17 cellular contexts compared by ENCODE assay signal in the genomic region with DNA sequence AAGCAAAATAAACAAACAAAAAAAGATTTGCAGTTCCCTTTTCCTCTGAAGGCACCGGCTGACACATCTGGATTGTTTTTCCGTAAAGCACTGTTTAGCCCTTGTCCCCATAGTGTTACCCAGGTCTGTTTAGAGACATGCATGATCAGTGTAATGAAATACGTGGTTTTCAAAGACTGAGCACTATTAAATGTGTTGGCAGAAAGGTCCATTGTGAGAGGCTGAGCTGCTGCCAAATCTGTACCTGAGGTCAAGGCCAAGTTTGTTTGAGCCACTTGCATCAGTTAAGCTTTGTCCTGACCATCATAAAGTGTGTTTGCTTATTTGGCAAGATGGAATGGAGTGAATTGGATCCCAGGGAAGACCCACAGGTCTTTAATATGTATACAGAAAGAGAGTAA. TPM values are rescaled to one million over a fixed set of nuclear protein-coding genes. Genes with fewer than 3 reads are reported as not detected.
DNase-seq lines count a peak whose midpoint lies in the region; ATAC-seq, FAIRE-seq and TF ChIP-seq lines count a peak whose summit lies in the region.
"Had no signal": no experiment of that assay in that cellular context is flagged by ENCODE, and none has a peak within 500 bp of the region (broad histone marks: within the 10 kb centered on the region; RNA-seq: fewer than 3 reads in every experiment).

No MANE protein-coding gene starts in this region.

- H3K4me3 ChIP-seq in HepG2 (replicated peaks in 1 of 3; ENCODE audit: insufficient read depth in 1 of 3, low read depth in 2 of 3, low read length in 3 of 3): no peak overlapping the region
- H3K4me3 ChIP-seq in skeletal muscle tissue (ENCODE audit: low read length in 3 of 3): no peak overlapping the region
- H3K4me3 ChIP-seq: BLaER1, cardiac muscle cell had no signal

- H3K27ac ChIP-seq in HepG2 (ENCODE audit: extremely low read length, insufficient read depth, low read length): peak overlapping the region; percentile 40
- peak overlapping the region; percentile 69 for H3K27ac ChIP-seq in skeletal muscle tissue (ENCODE audit: low read depth, low read length)
- H3K27ac ChIP-seq: BLaER1, cardiac muscle cell had no signal

- DNase-seq in HFFc6 (no peak), NCI-H2196 treated with DMSO at 0.1 percent for 48 hours (lab: John Stamatoyannopoulos, UW; ENCODE audit: unreplicated experiment) (peak; percentile 76), HepG2 (ENCODE audit: low spot score) (peak; percentile 70), GM19240 (ENCODE audit: insufficient read length, low spot score) (no peak)
- no peak for DNase-seq in activated CD8-positive, alpha-beta memory T cell treated with anti-CD3 and anti-CD28 coated beads, Interleukin-2, amount 50 U/mL, for 4 hours
- DNase-seq: DMS153; effector memory CD4-positive, alpha-beta T cell; left colon; T-helper 2 cell had no signal

- H3K36me3 Mint-ChIP-seq in HFFc6 (ENCODE audit: low read depth): peaks cover 50% of the 10 kb centered on the region

- no peak overlapping the region for H3K4me3 Mint-ChIP-seq in HFFc6
- H3K4me3 Mint-ChIP-seq: natural killer cell treated with Interleukin-12 subunit alpha and Interleukin-12 subunit beta and Interleukin-15 and Interleukin-18, amount 100 ng/mL, for 72 hours had no signal

- no peak for TF ChIP-seq CTCF in HFFc6 (IDR thresholded peaks at IDR 0.05)
- TF ChIP-seq CTCF in HepG2 (CRISPR knock-in tag; IDR thresholded peaks at IDR 0.05): no peak

- H3K27me3 ChIP-seq in HepG2 (ENCODE audit: control insufficient read depth in 1 of 2, insufficient read depth in 2 of 2, low read length in 2 of 2) (no peaks in the 10 kb centered on the region), skeletal muscle tissue (ENCODE audit: control insufficient read depth in 3 of 3, insufficient read depth in 3 of 3, low read length in 3 of 3) (no peaks in the 10 kb centered on the region)
- H3K27me3 ChIP-seq: BLaER1, cardiac muscle cell had no signal

- TF ChIP-seq POLR2A in HepG2 (IDR thresholded peaks at IDR 0.05; ENCODE audit: insufficient read depth in 1 of 2, low read depth in 2 of 2, low read length in 2 of 2): no peak

- POLR2A ChIA-PET in HepG2 (lab: Yijun Ruan, JAX): interaction anchor here (0.7 to 1.4 kb wide), 3 partner anchors 21 to 32 kb away, joined by 3 to 13 read pairs (median 4); partner anchors contain the start of genes CTR9 and EIF4G2

- no peaks in the 10 kb centered on the region for H3K79me2 ChIP-seq in HepG2 (ENCODE audit: insufficient read depth, low read length)

- intact Hi-C loops in HepG2 (cut with micrococcal nuclease; ENCODE audit: unreplicated experiment): no loop called here

- CTCF ChIA-PET in HepG2 (lab: Yijun Ruan, JAX; ENCODE audit: low intra/inter-chr PET ratio, low total read pairs): no interaction called here

- in situ Hi-C loops in HepG2 (cut with HindIII; ENCODE audit: extremely low pct_ligation_motif_present, low pct_unique_long_range_greater_than_20kb): loop anchor here (10.0 kb wide), 1 partner anchor 1017 kb away; no protein-coding TSS in a partner anchor

- no peaks in the 10 kb centered on the region for H3K9me3 Mint-ChIP-seq in HFFc6
- H3K9me3 Mint-ChIP-seq: activated naive CD4-positive, alpha-beta T cell treated with anti-CD3 and anti-CD28 coated beads, Interleukin-2, amount 50 U/mL, for 72 hours; natural killer cell treated with Interleukin-12 subunit alpha and Interleukin-12 subunit beta and Interleukin-15 and Interleukin-18, amount 100 ng/mL, for 72 hours had no signal

- ATAC-seq in HepG2 (peak; percentile 82), HG03159 (IDR thresholded peaks at IDR 0.05; ENCODE audit: unreplicated experiment) (no peak)
- ATAC-seq: activated naive CD4-positive, alpha-beta T cell treated with anti-CD3 and anti-CD28 coated beads, Interleukin-2, amount 50 U/mL, for 72 hours; HCT116; left colon; natural killer cell treated with Interleukin-12 subunit alpha and Interleukin-12 subunit beta and Interleukin-15 and Interleukin-18, amount 100 ng/mL, for 72 hours had no signal

- peak; percentile 75 for FAIRE-seq in HepG2 (lab: Jason Lieb, UNC)
- FAIRE-seq: HTR-8/SVneo had no signal

- TF ChIP-seq EP300 in HepG2 (IDR thresholded peaks at IDR 0.05; ENCODE audit: low read depth in 2 of 2, low read length in 2 of 2) (peak in 1 of 2 experiments; percentile 29; a peak in 1 of 4 replicates), HepG2 (CRISPR knock-in tag; IDR thresholded peaks at IDR 0.05; ENCODE audit: borderline replicate concordance) (no peak)

- no peaks in the 10 kb centered on the region for H4K20me1 ChIP-seq in HepG2 (ENCODE audit: insufficient read depth, low read length)
- H4K20me1 ChIP-seq: BLaER1 had no signal

- peaks cover 35% of the 10 kb centered on the region for H3K4me1 Mint-ChIP-seq in HFFc6 (ENCODE audit: low read depth)

- H3K27me3 Mint-ChIP-seq in HFFc6 (ENCODE audit: insufficient read depth): no peaks in the 10 kb centered on the region
- H3K27me3 Mint-ChIP-seq: natural killer cell treated with Interleukin-12 subunit alpha and Interleukin-12 subunit beta and Interleukin-15 and Interleukin-18, amount 100 ng/mL, for 72 hours had no signal

- peak overlapping the region; percentile 97; the same call in 1 of the 2 replicates for H3K27ac Mint-ChIP-seq in HFFc6

- no peak overlapping the region for H3K4me2 ChIP-seq in HepG2 (ENCODE audit: low read depth, low read length)
- H3K4me2 ChIP-seq: BLaER1 had no signal

- H3K4me1 ChIP-seq in HepG2 (ENCODE audit: insufficient read depth, low read length) (peaks cover 17% of the 10 kb centered on the region), skeletal muscle tissue (ENCODE audit: control insufficient read depth in 3 of 3, insufficient read depth in 3 of 3, low read length in 3 of 3) (peaks cover 7 to 14% (median 10%) of the 10 kb centered on the region in 3 donors)
- H3K4me1 ChIP-seq: BLaER1 had no signal

- WGBS in HepG2 (ENCODE audit: low lambda C conversion rate): 53% methylated on average over 3 of the region's 3 CpGs

- H3K9me3 ChIP-seq in HepG2 (ENCODE audit: low read length) (no peaks in the 10 kb centered on the region), skeletal muscle tissue (ENCODE audit: control insufficient read depth in 3 of 3, low read length in 3 of 3) (no peaks in the 10 kb centered on the region)
- H3K9me3 ChIP-seq: BLaER1 had no signal

- H3K36me3 ChIP-seq in HepG2 (replicated peaks in 1 of 2; ENCODE audit: control insufficient read depth in 1 of 2, insufficient read depth in 2 of 2, low read length in 2 of 2) (peaks cover 12 to 32% of the 10 kb centered on the region in 2 experiments), skeletal muscle tissue (ENCODE audit: control insufficient read depth in 3 of 3, insufficient read depth in 3 of 3, low read length in 3 of 3) (peaks cover 29 to 58% (median 47%) of the 10 kb centered on the region in 3 donors)

- no TSS peak for BruUV-seq in HepG2 (replicated peaks; lab: Mats Ljungman, UMichigan)

- no peak for TF ChIP-seq RAD21 in HepG2 (CRISPR knock-in tag; IDR thresholded peaks at IDR 0.05)

- H2AFZ ChIP-seq in HepG2 (ENCODE audit: low read length): no peak overlapping the region

- H3K9ac ChIP-seq in HepG2 (ENCODE audit: insufficient read depth, low read depth, low read length) (no peak overlapping the region), skeletal muscle tissue (ENCODE audit: low read depth in 1 of 3, low read length in 3 of 3) (no peak overlapping the region)
- H3K9ac ChIP-seq: BLaER1 had no signal

RNA-seq across cellular contexts. Expression of gene CTR9, which starts 26.3 kb away (rescaled TPM):
- 10 to 100 TPM; 38.5 to 49.9 (median 44.2) TPM for total RNA-seq in HFFc6 (2021; fragmentation: NEBNext Ultra II Directional; extraction: Animal tissue kit (Norgen Biotek cat#: 25700))
- 22.1 and 35.9 TPM in 2 replicates for total RNA-seq in HepG2 (2016; rRNA removed; fragmentation: Illumina TruSeq; extraction: Trizol)
- 2.4 and 2.7 TPM in 2 replicates for total RNA-seq in HepG2 (2016; cell fraction: cytosol; rRNA removed; fragmentation: Illumina TruSeq; extraction: Trizol; ENCODE audit: low read depth)
- 20.3 and 33.1 TPM in 2 replicates for total RNA-seq in HepG2 (2016; cell fraction: insoluble cytoplasmic fraction; rRNA removed; fragmentation: Illumina TruSeq; extraction: Trizol)
- 7.5 and 8.7 TPM in 2 replicates for total RNA-seq in HepG2 (2016; cell fraction: membrane; rRNA removed; fragmentation: Illumina TruSeq; extraction: Trizol)
- total RNA-seq in HepG2 (2016; cell fraction: nucleus; rRNA removed; fragmentation: Illumina TruSeq; extraction: Trizol): 14.9 and 16.5 TPM in 2 replicates
- polyA plus RNA-seq in HepG2 (2011; rRNA removed): 6.1 and 6.6 TPM in 2 replicates
- 3.1 and 4.9 TPM in 2 replicates for polyA plus RNA-seq in HepG2 (2011; cell fraction: cytosol; rRNA removed)
- polyA plus RNA-seq in HepG2 (2011; cell fraction: nucleus; rRNA removed): 2.9 and 4.3 TPM in 2 replicates
- polyA plus RNA-seq in HepG2 (2012): 9.8 and 14.0 TPM in 2 replicates
- polyA plus RNA-seq in HepG2 (2016; cell fraction: cytosol; fragmentation: Illumina TruSeq; extraction: Trizol; ENCODE audit: low read depth): 0.71 and 0.75 TPM in 2 replicates
- polyA plus RNA-seq in HepG2 (2016; cell fraction: insoluble cytoplasmic fraction; fragmentation: Illumina TruSeq; extraction: Trizol; ENCODE audit: low read depth): 31.0 and 31.2 TPM in 2 replicates
- polyA plus RNA-seq in HepG2 (2016; cell fraction: membrane; fragmentation: Illumina TruSeq; extraction: Trizol; ENCODE audit: low read depth): 1.8 and 2.6 TPM in 2 replicates
- polyA plus RNA-seq in HepG2 (2016; cell fraction: nucleus; fragmentation: Illumina TruSeq; extraction: Trizol; ENCODE audit: insufficient read depth, low read depth): 15.6 and 16.5 TPM in 2 replicates
- 3.0 and 9.8 TPM in 2 replicates for polyA minus RNA-seq in HepG2 (2011; rRNA and poly(A)+ RNA removed; ENCODE audit: low replicate concordance)
- 8.4 and 12.7 TPM in 2 replicates for polyA minus RNA-seq in HepG2 (2011; cell fraction: cytosol; rRNA and poly(A)+ RNA removed)
- 14.3 and 19.4 TPM in 2 replicates for polyA minus RNA-seq in HepG2 (2011; cell fraction: nucleus; rRNA and poly(A)+ RNA removed)
- 22.4 TPM for total RNA-seq in skeletal muscle tissue

RNA-seq across cellular contexts. Expression of gene EIF4G2, which starts 31.3 kb away (rescaled TPM):
- 1,000 to 10,000 TPM; 1,163 to 1,334 (median 1,242) TPM for total RNA-seq in HFFc6 (2021; fragmentation: NEBNext Ultra II Directional; extraction: Animal tissue kit (Norgen Biotek cat#: 25700))
- total RNA-seq in HepG2 (2016; rRNA removed; fragmentation: Illumina TruSeq; extraction: Trizol) (546 and 803 TPM in 2 replicates), skeletal muscle tissue (571 TPM)
- total RNA-seq in HepG2 (2016; cell fraction: cytosol; rRNA removed; fragmentation: Illumina TruSeq; extraction: Trizol; ENCODE audit: low read depth): 73.8 and 95.4 TPM in 2 replicates
- total RNA-seq in HepG2 (2016; cell fraction: insoluble cytoplasmic fraction; rRNA removed; fragmentation: Illumina TruSeq; extraction: Trizol): 522 and 797 TPM in 2 replicates
- total RNA-seq in HepG2 (2016; cell fraction: membrane; rRNA removed; fragmentation: Illumina TruSeq; extraction: Trizol): 313 and 368 TPM in 2 replicates
- total RNA-seq in HepG2 (2016; cell fraction: nucleus; rRNA removed; fragmentation: Illumina TruSeq; extraction: Trizol): 384 and 431 TPM in 2 replicates
- polyA plus RNA-seq in HepG2 (2011; rRNA removed): 290 and 362 TPM in 2 replicates
- polyA plus RNA-seq in HepG2 (2011; cell fraction: cytosol; rRNA removed): 158 and 238 TPM in 2 replicates
- 257 and 286 TPM in 2 replicates for polyA plus RNA-seq in HepG2 (2011; cell fraction: nucleus; rRNA removed)
- 312 and 316 TPM in 2 replicates for polyA plus RNA-seq in HepG2 (2012)
- 33.7 and 42.4 TPM in 2 replicates for polyA plus RNA-seq in HepG2 (2016; cell fraction: cytosol; fragmentation: Illumina TruSeq; extraction: Trizol; ENCODE audit: low read depth)
- 793 and 841 TPM in 2 replicates for polyA plus RNA-seq in HepG2 (2016; cell fraction: insoluble cytoplasmic fraction; fragmentation: Illumina TruSeq; extraction: Trizol; ENCODE audit: low read depth)
- 156 and 196 TPM in 2 replicates for polyA plus RNA-seq in HepG2 (2016; cell fraction: membrane; fragmentation: Illumina TruSeq; extraction: Trizol; ENCODE audit: low read depth)
- 494 and 516 TPM in 2 replicates for polyA plus RNA-seq in HepG2 (2016; cell fraction: nucleus; fragmentation: Illumina TruSeq; extraction: Trizol; ENCODE audit: insufficient read depth, low read depth)
- polyA minus RNA-seq in HepG2 (2011; rRNA and poly(A)+ RNA removed; ENCODE audit: low replicate concordance): 292 and 575 TPM in 2 replicates
- polyA minus RNA-seq in HepG2 (2011; cell fraction: cytosol; rRNA and poly(A)+ RNA removed): 452 and 495 TPM in 2 replicates
- polyA minus RNA-seq in HepG2 (2011; cell fraction: nucleus; rRNA and poly(A)+ RNA removed): 406 and 495 TPM in 2 replicates

Comparison
In these comparisons a context has a peak if more than half of its experiments do, and no peak if none do; other contexts are left out.
1. DNase-seq: peak in NCI-H2196 treated with DMSO at 0.1 percent for 48 hours (single experiment) and HepG2 (single experiment); none in HFFc6 (single experiment), GM19240 (single experiment) and activated CD8-positive, alpha-beta memory T cell treated with anti-CD3 and anti-CD28 coated beads, Interleukin-2, amount 50 U/mL, for 4 hours (single experiment).